In genomic region chr5:157948738-157949410, GRCh38 we compare ENCODE assay signal across 8 cellular contexts.
DNase-seq lines count a peak whose midpoint lies in the region; ATAC-seq, FAIRE-seq and TF ChIP-seq lines count a peak whose summit lies in the region.

No MANE protein-coding gene starts in this region.

- H3K27me3 Mint-ChIP-seq in CD4-positive, alpha-beta memory T cell, result peaks cover 10 to 12% of the 10 kb centered on the region in 2 donors

- H3K27ac ChIP-seq in CD4-positive, alpha-beta memory T cell (ENCODE audit: low read depth, low read length), result no peak overlapping the region

- H3K36me3 ChIP-seq in CD4-positive, alpha-beta memory T cell (ENCODE audit: insufficient read depth, low read length), result no peaks in the 10 kb centered on the region
- H3K36me3 ChIP-seq in NT2/D1 (ENCODE audit: insufficient read depth, insufficient read length, low read length), result no peaks in the 10 kb centered on the region

- no peak overlapping the region for H3K4me3 ChIP-seq in CD4-positive, alpha-beta memory T cell (ENCODE audit: low read length in 2 of 2)
- H3K4me3 ChIP-seq in NT2/D1 (ENCODE audit: insufficient read length, low read depth) (no peak overlapping the region), epithelial cell of proximal tubule (ENCODE audit: low read depth, low read length) (no peak overlapping the region)

- H3K36me3 Mint-ChIP-seq in CD4-positive, alpha-beta memory T cell, result no peaks in the 10 kb centered on the region

- peaks cover 4 to 6% (median 5%) of the 10 kb centered on the region in 4 donors for H3K4me1 Mint-ChIP-seq in CD4-positive, alpha-beta memory T cell

- H3K9me3 ChIP-seq in CD4-positive, alpha-beta memory T cell (ENCODE audit: control insufficient read depth in 1 of 2, low read length in 2 of 2), result no peaks in the 10 kb centered on the region
- H3K9me3 ChIP-seq in NT2/D1 (ENCODE audit: insufficient read depth, low read length), result no peaks in the 10 kb centered on the region

- H3K4me1 ChIP-seq in CD4-positive, alpha-beta memory T cell (ENCODE audit: insufficient read depth, low read length), result no peaks in the 10 kb centered on the region
- no peaks in the 10 kb centered on the region for H3K4me1 ChIP-seq in NT2/D1 (ENCODE audit: insufficient read depth, insufficient read length)

- ATAC-seq in GM19468 (IDR thresholded peaks at IDR 0.05; ENCODE audit: extremely low read depth, unreplicated experiment), result peak; percentile 68

- H3K4me3 Mint-ChIP-seq in CD4-positive, alpha-beta memory T cell, result peak overlapping the region in 3 of 8 donors; percentile 1 to 11 (median 5)

- peak; percentile 93 for TF ChIP-seq CTCF in epithelial cell of proximal tubule (conservative IDR thresholded peaks at IDR 0.05; ENCODE audit: low read depth, low read length)

- intact Hi-C loops in CD4-positive, alpha-beta memory T cell (cut with micrococcal nuclease), result loop anchor here (1.0 to 2.0 kb wide), 4 partner anchors 30 to 133 kb away; no protein-coding TSS in a partner anchor

- H3K9me3 Mint-ChIP-seq in CD4-positive, alpha-beta memory T cell, result no peaks in the 10 kb centered on the region

- H3K27ac Mint-ChIP-seq in CD4-positive, alpha-beta memory T cell, result no peak overlapping the region

- peak overlapping the region; percentile 56 for H3K9ac ChIP-seq in NT2/D1 (ENCODE audit: insufficient read length, low read depth)

- H3K27me3 ChIP-seq in CD4-positive, alpha-beta memory T cell (ENCODE audit: insufficient read depth, low read length), result no peaks in the 10 kb centered on the region
- no peaks in the 10 kb centered on the region for H3K27me3 ChIP-seq in NT2/D1 (ENCODE audit: insufficient read depth, insufficient read length)

- peak; percentile 94 for FAIRE-seq in HTR-8/SVneo (lab: Jason Lieb, UNC)

- POLR2A ChIA-PET in CD4-positive, alpha-beta memory T cell (lab: Charles Lee; ENCODE audit: partially characterized antibody), result interaction anchor here (1.4 kb wide), 1 partner anchor 132 kb away, joined by 7 read pairs; no protein-coding TSS in a partner anchor

- peak; percentile 63 to 75 (median 68) for DNase-seq in CD4-positive, alpha-beta memory T cell
- DNase-seq in HTR-8/SVneo (ENCODE audit: insufficient read length, low spot score) (peak; percentile 84), NT2/D1 (ENCODE audit: low read depth, low spot score) (peak; percentile 93), epithelial cell of proximal tubule (ENCODE audit: low read depth) (peak; percentile 72), myocyte (ENCODE audit: low read depth) (peak; percentile 96)
- DNase-seq in activated CD8-positive, alpha-beta memory T cell treated with anti-CD3 and anti-CD28 coated beads, Interleukin-2, amount 50 U/mL, for 1 hour (ENCODE audit: extremely low read depth), result peak; percentile 40
- peak; percentile 85 for DNase-seq in stimulated activated CD8-positive, alpha-beta memory T cell treated with anti-CD3 and anti-CD28 coated beads, Interleukin-4, amount 100 ng/mL, for 48 hours

- CTCF ChIA-PET in CD4-positive, alpha-beta memory T cell (lab: Charles Lee; ENCODE audit: partially characterized antibody), result interaction anchor here (0.6 to 4.7 kb wide), 50 partner anchors 8 to 1158 kb away, joined by 3 to 95 read pairs (median 5); partner anchors contain the start of gene CLINT1

Comparison
In these comparisons a context has a peak if more than half of its experiments do, and no peak if none do; other contexts are left out.
1. DNase-seq: peak in every context shown above with its lines; median percentile 96 in myocyte; 93 in NT2/D1; 85 in stimulated activated CD8-positive, alpha-beta memory T cell treated with anti-CD3 and anti-CD28 coated beads, Interleukin-4, amount 100 ng/mL, for 48 hours; 84 in HTR-8/SVneo; 72 in epithelial cell of proximal tubule; 68 in CD4-positive, alpha-beta memory T cell; 40 in activated CD8-positive, alpha-beta memory T cell treated with anti-CD3 and anti-CD28 coated beads, Interleukin-2, amount 50 U/mL, for 1 hour.